Comparison of ENCODE assay signal across 8 cellular contexts in the genomic region with DNA sequence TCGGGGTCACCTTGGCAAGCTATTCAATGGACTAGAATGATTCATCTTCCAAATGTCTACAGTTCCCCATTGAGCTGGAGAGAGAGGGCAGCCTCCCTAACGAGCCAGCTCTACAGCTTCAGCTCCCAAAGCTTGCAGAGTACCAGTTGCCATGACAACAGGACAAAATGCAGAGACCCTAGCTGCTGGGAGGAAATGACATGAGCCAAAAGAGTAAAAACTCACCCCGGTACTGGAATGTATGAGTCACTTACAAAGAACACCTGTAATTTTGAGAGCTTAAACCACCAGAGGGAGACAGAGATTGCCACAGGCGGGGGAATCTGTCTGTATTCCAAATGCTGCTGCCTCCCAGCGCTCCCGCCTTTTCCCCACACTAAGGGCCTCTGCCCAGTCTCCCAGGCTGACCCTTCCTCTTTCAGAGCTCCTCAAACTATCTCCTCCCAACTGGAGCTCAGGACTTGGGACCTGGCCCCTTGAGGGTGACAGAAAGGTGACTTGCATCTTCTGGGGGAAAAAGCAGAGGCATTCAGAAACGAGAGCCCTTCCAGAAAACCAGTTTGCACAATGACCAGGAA.
A peak's percentile ranks its signal among the peaks of the same experiment; 100 is the strongest.
DNase-seq lines count a peak whose midpoint lies in the region; ATAC-seq lines count a peak whose summit lies in the region.

No MANE protein-coding gene starts in this region.

- no peaks in the 10 kb centered on the region for H3K36me3 ChIP-seq in SJCRH30

- DNase-seq in GM03348 (ENCODE audit: low spot score) (peak; percentile 66), HuH-7.5 (ENCODE audit: low spot score) (peak; percentile 76), SJCRH30 (peak; percentile 57 to 79), left ventricle myocardium superior (no peak), sciatic nerve (ENCODE audit: low spot score) (no peak)
- peak; percentile 35 for DNase-seq in activated naive CD4-positive, alpha-beta T cell treated with Interleukin-2 at 50 U/mL for 16 hours
- DNase-seq in effector CD8-positive, alpha-beta T cell (lab: John Stamatoyannopoulos, UW): no peak

- H3K4me3 ChIP-seq in SJCRH30: no peak overlapping the region

- H3K27me3 ChIP-seq in SJCRH30: no peaks in the 10 kb centered on the region

- peak; percentile 92 for ATAC-seq in GM21619 (IDR thresholded peaks at IDR 0.05; ENCODE audit: unreplicated experiment)
- peak; percentile 77 for ATAC-seq in left ventricle myocardium superior
- ATAC-seq in sciatic nerve: peak; percentile 62

- H3K27ac ChIP-seq in SJCRH30: no peak overlapping the region

- no peaks in the 10 kb centered on the region for H3K4me1 ChIP-seq in SJCRH30

- H3K9me3 ChIP-seq in SJCRH30 (replicated peaks): no peaks in the 10 kb centered on the region

- intact Hi-C loops in left ventricle myocardium superior (cut with micrococcal nuclease): no loop called here
- intact Hi-C loops in sciatic nerve (cut with DNase I): no loop called here

Comparison
In these comparisons a context has a peak if more than half of its experiments do, and no peak if none do; other contexts are left out.
1. DNase-seq: peak in GM03348 (single experiment), HuH-7.5 (single experiment), SJCRH30 (2 of 2) and activated naive CD4-positive, alpha-beta T cell treated with Interleukin-2 at 50 U/mL for 16 hours (single experiment); none in left ventricle myocardium superior (single experiment), sciatic nerve (single experiment) and effector CD8-positive, alpha-beta T cell (single experiment).
2. Peak in every context shown above with its lines, with median percentiles within 50 percentile points of each other: ATAC-seq.